In genomic region chr16:80198265-80198994, GRCh38 we compare ENCODE assay signal across 15 cellular contexts.
A peak's percentile ranks its signal among the peaks of the same experiment; 100 is the strongest.
DNase-seq lines count a peak whose midpoint lies in the region; ATAC-seq, FAIRE-seq and TF ChIP-seq lines count a peak whose summit lies in the region.
"Had no signal": no experiment of that assay in that cellular context is flagged by ENCODE, and none has a peak within 500 bp of the region (broad histone marks: within the 10 kb centered on the region; RNA-seq: fewer than 3 reads in every experiment).

No MANE protein-coding gene starts in this region.

- TF ChIP-seq POLR2A in A549 (IDR thresholded peaks at IDR 0.05; ENCODE audit: low read length): no peak

- CTCF ChIA-PET in A549 (lab: Yijun Ruan, JAX): interaction anchor here (0.6 to 1.0 kb wide), 5 partner anchors 9 to 596 kb away, joined by 3 to 4 read pairs (median 3); no protein-coding TSS in a partner anchor
- CTCF ChIA-PET in HEK293T (lab: Yijun Ruan, JAX): no interaction called here

- DNase-seq in A549 (ENCODE audit: low read depth in 1 of 2, low spot score in 1 of 2): peak in 1 of 2 experiments; percentile 60
- DNase-seq in M059J (ENCODE audit: low read depth): peak; percentile 7
- peak; percentile 99 for DNase-seq in NCI-H748 treated with DMSO at 0.1 percent for 48 hours (lab: John Stamatoyannopoulos, UW)
- DNase-seq in epithelial cell of esophagus (ENCODE audit: low read depth): peak; percentile 29
- DNase-seq in medulla oblongata (ENCODE audit: extremely low spot score): no peak
- DNase-seq in NOMO-1 treated with DMSO at 0.1 percent for 48 hours (lab: John Stamatoyannopoulos, UW; ENCODE audit: unreplicated experiment): no peak
- DNase-seq in HEK293T (ENCODE audit: extremely low spot score): no peak
- DNase-seq: activated CD8-positive, alpha-beta memory T cell treated with anti-CD3 and anti-CD28 coated beads, Interleukin-2, amount 50 U/mL, for 48 hours; heart left ventricle; KBM-7; NCI-H446; occipital lobe; SHP77 treated with DMSO at 0.1 percent for 48 hours had no signal

- peaks cover 38% of the 10 kb centered on the region for H3K4me1 ChIP-seq in A549
- H3K4me1 ChIP-seq: HAP-1, heart left ventricle had no signal

- H3K4me3 ChIP-seq in A549: no peak overlapping the region
- no peak overlapping the region for H3K4me3 ChIP-seq in epithelial cell of esophagus (ENCODE audit: low read length)
- H3K4me3 ChIP-seq: HAP-1, heart left ventricle had no signal

- peak overlapping the region; percentile 82 for H3K4me2 ChIP-seq in A549

- H3K27ac ChIP-seq in A549: peak overlapping the region; percentile 88 to 89
- H3K27ac ChIP-seq: heart left ventricle had no signal

- no peak for TF ChIP-seq CTCF in A549 (IDR thresholded peaks at IDR 0.05)
- TF ChIP-seq CTCF in epithelial cell of esophagus (IDR thresholded peaks at IDR 0.05; ENCODE audit: insufficient read depth, low read depth, low read length, missing control alignments): no peak

- peaks cover 6% of the 10 kb centered on the region; the same call in 1 of the 3 replicates for H3K9me3 ChIP-seq in A549
- H3K9me3 ChIP-seq: HAP-1, heart left ventricle had no signal

- ATAC-seq in A549 (peak; percentile 26 to 74; a peak in 5 of 6 replicates), GM21723 (IDR thresholded peaks at IDR 0.05; ENCODE audit: unreplicated experiment) (no peak)
- ATAC-seq: heart left ventricle had no signal

- FAIRE-seq in A549 (lab: Jason Lieb, UNC): peak; percentile 28

- WGBS in A549 (ENCODE audit: missing lambda C conversion rate): 19% methylated on average over 5 of the region's 5 CpGs

- no peak for TF ChIP-seq EP300 in A549 (IDR thresholded peaks at IDR 0.05)

- TF ChIP-seq RAD21 in A549 (conservative IDR thresholded peaks at IDR 0.05 in 1 of 2, IDR thresholded peaks at IDR 0.05 in 1 of 2): no peak

- POLR2A ChIA-PET in A549 (lab: Yijun Ruan, JAX) (no interaction called here), HEK293T (lab: Yijun Ruan, JAX) (no interaction called here)

TF ChIP-seq in A549, 52 proteins besides CTCF, POLR2A, EP300 and RAD21:
- TF ChIP-seq GATA3 (IDR thresholded peaks at IDR 0.05; ENCODE audit: borderline replicate concordance) (peak; percentile 39; the same call in 1 of the 2 replicates), RFX5 (IDR thresholded peaks at IDR 0.05) (no peak), FOSB (CRISPR knock-in tag; IDR thresholded peaks at IDR 0.05) (no peak), ZFP36 (IDR thresholded peaks at IDR 0.05; ENCODE audit: borderline replicate concordance, partially characterized antibody) (peak; percentile 36)
TF ChIP-seq in A549: peak in this region for 2.

TF ChIP-seq in HEK293T, 16 proteins besides CTCF, POLR2A, EP300 and RAD21:
- TF ChIP-seq ARNT (IDR thresholded peaks at IDR 0.05): no peak
- TF ChIP-seq SP1 (IDR thresholded peaks at IDR 0.05): no peak
- no peak for TF ChIP-seq L3MBTL2 (conservative IDR thresholded peaks at IDR 0.05)

Comparison
In these comparisons a context has a peak if more than half of its experiments do, and no peak if none do; other contexts are left out.
1. DNase-seq: peak in M059J (single experiment), NCI-H748 treated with DMSO at 0.1 percent for 48 hours (single experiment) and epithelial cell of esophagus (single experiment); none in medulla oblongata (single experiment), NOMO-1 treated with DMSO at 0.1 percent for 48 hours (single experiment) and HEK293T (single experiment).